Comparison of ENCODE assay signal across 19 cellular contexts in the genomic region with DNA sequence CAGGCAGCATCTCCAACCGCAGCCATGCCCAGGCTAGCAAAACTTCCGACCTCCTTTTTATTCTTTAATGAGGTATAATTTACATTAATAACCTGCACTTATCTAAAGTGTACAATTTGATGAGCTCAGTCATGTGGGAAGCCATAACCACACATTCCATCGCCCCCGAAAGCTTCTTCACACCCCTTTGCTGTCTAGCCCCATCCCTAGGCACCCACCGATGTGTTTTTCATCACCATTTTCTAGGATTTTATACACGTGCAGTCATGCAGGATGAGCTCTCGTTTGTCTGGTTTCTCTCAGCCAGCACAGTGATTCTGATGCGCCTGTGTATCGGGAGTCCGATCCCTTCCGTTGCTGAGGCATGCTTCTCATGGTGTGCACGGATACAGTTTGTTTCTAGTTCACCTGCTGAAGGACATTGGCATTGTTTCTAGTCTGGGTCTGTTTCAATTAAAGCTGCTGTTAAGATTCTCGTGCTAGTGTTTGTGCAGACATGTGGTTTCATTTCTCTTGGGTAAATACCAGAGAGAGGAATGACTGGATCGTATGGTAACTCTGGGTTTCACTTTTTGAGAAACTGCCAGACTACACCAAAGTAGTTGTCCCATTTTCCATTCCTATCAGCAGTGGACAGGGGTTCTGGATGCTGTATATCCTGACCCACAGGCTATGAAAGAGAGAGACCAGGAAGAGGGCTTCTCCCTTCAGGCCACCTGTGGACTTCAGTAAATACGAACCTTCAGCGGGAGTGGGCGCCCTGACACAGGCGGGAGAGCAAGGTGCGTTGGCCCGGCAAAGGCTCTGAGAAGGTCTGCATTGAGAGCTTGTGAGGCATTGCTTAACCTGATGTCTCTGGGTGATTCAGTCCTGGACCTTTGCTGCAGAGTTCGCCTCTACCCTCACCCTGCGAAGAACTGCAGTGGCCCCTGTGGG. TPM values are rescaled to one million over a fixed set of nuclear protein-coding genes. Genes with fewer than 3 reads are reported as not detected.
DNase-seq lines count a peak whose midpoint lies in the region; TF ChIP-seq lines count a peak whose summit lies in the region.
"Had no signal": no experiment of that assay in that cellular context is flagged by ENCODE, and none has a peak within 500 bp of the region (broad histone marks: within the 10 kb centered on the region; RNA-seq: fewer than 3 reads in every experiment).

No MANE protein-coding gene starts in this region.

- peaks cover 12% of the 10 kb centered on the region for H3K36me3 Mint-ChIP-seq in chondrocyte (ENCODE audit: low read depth)

- peaks cover 58% of the 10 kb centered on the region for H3K79me2 ChIP-seq in OCI-LY3 (ENCODE audit: low read length)

- peak overlapping the region; percentile 76 for H3K9ac ChIP-seq in OCI-LY3 (ENCODE audit: low read length)
- H3K9ac ChIP-seq: KMS-11 had no signal

- no peaks in the 10 kb centered on the region for H3K27me3 Mint-ChIP-seq in chondrocyte (ENCODE audit: low read depth)

- peak overlapping the region; percentile 54 for H3K27ac Mint-ChIP-seq in chondrocyte (ENCODE audit: unreplicated experiment)

- H3K36me3 ChIP-seq in OCI-LY3 (replicated peaks; ENCODE audit: low read depth, low read length) = peaks cover 41% of the 10 kb centered on the region
- H3K36me3 ChIP-seq: colonic mucosa had no signal

- peak overlapping the region; percentile 99 for H3K4me2 ChIP-seq in OCI-LY3 (ENCODE audit: low read length)
- H3K4me2 ChIP-seq: KMS-11 had no signal

- H3K27me3 ChIP-seq in OCI-LY3 (ENCODE audit: low read depth, low read length) = no peaks in the 10 kb centered on the region
- H3K27me3 ChIP-seq: colonic mucosa, spleen had no signal

- DNase-seq in NCI-H2227 treated with DMSO at 0.1 percent for 48 hours (lab: John Stamatoyannopoulos, UW) (peak; percentile 36), NCI-H2227 (lab: John Stamatoyannopoulos, UW; ENCODE audit: unreplicated experiment) (no peak), chondrocyte (ENCODE audit: low spot score) (peak; percentile 73), putamen (ENCODE audit: low spot score) (peak; percentile 64), T-helper 9 cell (no peak), NCI-H446 treated with DMSO at 0.1 percent for 48 hours (lab: John Stamatoyannopoulos, UW) (no peak)
- DNase-seq in activated naive CD4-positive, alpha-beta T cell treated with Interleukin-2 at 50 U/mL for 16 hours = no peak
- DNase-seq: colonic mucosa, NCI-H1694, NCI-H748 treated with DMSO at 0.1 percent for 48 hours, RPMI8226, spleen, T1000 had no signal

- no peaks in the 10 kb centered on the region for H3K9me3 ChIP-seq in OCI-LY3 (ENCODE audit: insufficient read depth, low read length)
- H3K9me3 ChIP-seq: colonic mucosa, spleen, thoracic aorta had no signal

- no peaks in the 10 kb centered on the region for H4K20me1 ChIP-seq in OCI-LY3 (ENCODE audit: insufficient read depth, low read length)

- no peak for TF ChIP-seq CTCF in OCI-LY3 (IDR thresholded peaks at IDR 0.05; ENCODE audit: low read depth, low read length)
- no peak for TF ChIP-seq CTCF in chondrocyte (IDR thresholded peaks at IDR 0.05)

- peak overlapping the region; percentile 96 for H3K27ac ChIP-seq in OCI-LY3 (ENCODE audit: low read length)
- H3K27ac ChIP-seq: colonic mucosa, KMS-11, spleen, thoracic aorta had no signal

- peak overlapping the region; percentile 73 for H3K4me3 ChIP-seq in OCI-LY3 (ENCODE audit: low read length)
- H3K4me3 ChIP-seq: colonic mucosa, lung, spleen, thoracic aorta had no signal

- H3K4me1 Mint-ChIP-seq in chondrocyte (ENCODE audit: low read depth) = peaks cover 20% of the 10 kb centered on the region

- H3K9me3 Mint-ChIP-seq in chondrocyte (ENCODE audit: low read depth) = no peaks in the 10 kb centered on the region

- no peak overlapping the region for H3K4me3 Mint-ChIP-seq in chondrocyte (ENCODE audit: unreplicated experiment)

- peaks cover 43% of the 10 kb centered on the region for H3K4me1 ChIP-seq in OCI-LY3 (ENCODE audit: low read length)

- H2AFZ ChIP-seq in OCI-LY3 (ENCODE audit: low read depth, low read length) = no peak overlapping the region

RNA-seq across cellular contexts. Expression of gene AP1M1, which starts 4.9 kb away (rescaled TPM):
- total RNA-seq in chondrocyte = 78.3 to 91.2 TPM (median 81.8 TPM) in 3 replicates

RNA-seq across cellular contexts. Expression of gene FAM32A, which starts 17.4 kb away (rescaled TPM):
- total RNA-seq in chondrocyte = 64.9 to 72.4 TPM (median 68.6 TPM) in 3 replicates

RNA-seq across cellular contexts. Expression of gene CIB3, which starts 29.3 kb away (rescaled TPM):
- not detected in 3 replicates for total RNA-seq in chondrocyte
- total RNA-seq: colonic mucosa, fibroblast of lung, lung, omental fat pad, spleen, thoracic aorta had no signal

RNA-seq across cellular contexts. Expression of gene HSH2D, which starts 59.1 kb away (rescaled TPM):
- total RNA-seq in chondrocyte = not detected in 3 replicates
- total RNA-seq: fibroblast of lung had no signal

Comparison
In these comparisons a context has a peak if more than half of its experiments do, and no peak if none do; other contexts are left out.
1. DNase-seq: peak in NCI-H2227 treated with DMSO at 0.1 percent for 48 hours (single experiment), chondrocyte (single experiment) and putamen (single experiment); none in NCI-H2227 (single experiment), T-helper 9 cell (single experiment), NCI-H446 treated with DMSO at 0.1 percent for 48 hours (single experiment) and activated naive CD4-positive, alpha-beta T cell treated with Interleukin-2 at 50 U/mL for 16 hours (single experiment).